Comparison of ENCODE assay signal across 10 cellular contexts in the genomic region with DNA sequence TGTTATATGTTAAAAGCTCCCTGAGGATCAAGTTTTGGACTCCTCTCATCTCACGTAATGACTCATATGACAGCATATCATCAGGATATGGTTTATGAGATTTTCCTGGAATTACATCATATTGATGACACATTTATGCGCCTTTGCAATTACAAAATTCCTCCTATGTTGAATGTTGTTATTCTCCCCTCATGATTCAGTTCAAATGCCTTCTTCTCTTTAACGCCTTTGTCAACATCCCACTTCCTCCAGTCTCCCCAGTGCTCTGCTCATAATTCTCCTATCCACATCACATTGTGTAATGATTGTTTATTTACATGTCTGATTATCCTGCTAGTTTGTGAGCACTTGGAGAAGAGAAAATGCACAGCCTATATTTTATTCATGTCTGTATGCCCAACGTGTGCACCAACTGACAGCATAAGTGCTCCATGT.
DNase-seq lines count a peak whose midpoint lies in the region; TF ChIP-seq lines count a peak whose summit lies in the region.
"Had no signal": no experiment of that assay in that cellular context is flagged by ENCODE, and none has a peak within 500 bp of the region (broad histone marks: within the 10 kb centered on the region; RNA-seq: fewer than 3 reads in every experiment).

No MANE protein-coding gene starts in this region.

- H3K4me3 ChIP-seq in testis, result no peak overlapping the region

- peaks cover 6% of the 10 kb centered on the region for H3K4me1 Mint-ChIP-seq in activated T-cell treated with anti-CD3 and anti-CD28 coated beads, Interleukin-2, amount 50 U/mL, for 24 hours (ENCODE audit: low read depth)

- TF ChIP-seq POLR2A in testis (IDR thresholded peaks at IDR 0.05), result no peak

- H3K27ac ChIP-seq in testis, result no peak overlapping the region

- 79% methylated on average over 4 of the region's 4 CpGs for WGBS in testis, 2 donors

- no peaks in the 10 kb centered on the region for H3K9me3 ChIP-seq in testis

- no peak overlapping the region for H3K4me3 Mint-ChIP-seq in activated T-cell treated with anti-CD3 and anti-CD28 coated beads, Interleukin-2, amount 50 U/mL, for 24 hours

- intact Hi-C loops in testis (cut with DNase I; ENCODE audit: low total_unique reads), result no loop called here

- H3K36me3 ChIP-seq in testis (ENCODE audit: low read depth, missing control alignments), result no peaks in the 10 kb centered on the region

- no peak for TF ChIP-seq CTCF in testis (IDR thresholded peaks at IDR 0.05)

- no peak overlapping the region for H3K27ac Mint-ChIP-seq in activated T-cell treated with anti-CD3 and anti-CD28 coated beads, Interleukin-2, amount 50 U/mL, for 24 hours

- no peaks in the 10 kb centered on the region for H3K36me3 Mint-ChIP-seq in activated T-cell treated with anti-CD3 and anti-CD28 coated beads, Interleukin-2, amount 50 U/mL, for 24 hours (ENCODE audit: low read depth)

- no peaks in the 10 kb centered on the region for H3K27me3 ChIP-seq in testis

- DNase-seq in GM03348 (ENCODE audit: low spot score) (peak; percentile 75), NCI-H748 treated with DMSO at 0.1 percent for 48 hours (lab: John Stamatoyannopoulos, UW) (peak; percentile 71), dermis microvascular lymphatic vessel endothelial cell (ENCODE audit: low read depth in 2 of 2) (peak; percentile 91 to 98), pulmonary artery endothelial cell (ENCODE audit: low read depth, low spot score) (peak; percentile 68), DMS114 treated with DMSO at 0.1 percent for 48 hours (lab: John Stamatoyannopoulos, UW; ENCODE audit: unreplicated experiment) (no peak), testis (no peak), NK-92 (lab: John Stamatoyannopoulos, UW; ENCODE audit: unreplicated experiment) (no peak)
- DNase-seq in activated T-cell treated with anti-CD3 and anti-CD28 coated beads, Interleukin-2, amount 50 U/mL, for 24 hours, result no peak
- DNase-seq: activated CD4-positive, alpha-beta T cell treated with anti-CD3 and anti-CD28 coated beads, Interleukin-2, amount 50 U/mL, for 48 hours; NCI-H1694 treated with DMSO at 0.1 percent for 48 hours had no signal

- no peaks in the 10 kb centered on the region for H3K27me3 Mint-ChIP-seq in activated T-cell treated with anti-CD3 and anti-CD28 coated beads, Interleukin-2, amount 50 U/mL, for 24 hours

- no peaks in the 10 kb centered on the region for H3K4me1 ChIP-seq in testis

- H3K9me3 Mint-ChIP-seq in activated T-cell treated with anti-CD3 and anti-CD28 coated beads, Interleukin-2, amount 50 U/mL, for 24 hours, result no peaks in the 10 kb centered on the region

Comparison
In these comparisons a context has a peak if more than half of its experiments do, and no peak if none do; other contexts are left out.
1. DNase-seq: peak in GM03348 (single experiment), NCI-H748 treated with DMSO at 0.1 percent for 48 hours (single experiment), dermis microvascular lymphatic vessel endothelial cell (2 of 2) and pulmonary artery endothelial cell (single experiment); none in DMS114 treated with DMSO at 0.1 percent for 48 hours (single experiment), activated T-cell treated with anti-CD3 and anti-CD28 coated beads, Interleukin-2, amount 50 U/mL, for 24 hours (single experiment), testis (single experiment) and NK-92 (single experiment).